Comparison of ENCODE assay signal across 8 cellular contexts in genomic region chrX:49878834-49879655, GRCh38. TPM values are rescaled to one million over a fixed set of nuclear protein-coding genes. Genes with fewer than 3 reads are reported as not detected.
DNase-seq lines count a peak whose midpoint lies in the region; ATAC-seq and TF ChIP-seq lines count a peak whose summit lies in the region.

USP27X (plus strand) TSS chrX:49879484; CDS start chrX:49880308, 824 bp downstream.

- CTCF ChIA-PET in PC-9 (lab: Charles Lee) = no interaction called here
- CTCF ChIA-PET in naive thymus-derived CD4-positive, alpha-beta T cell (lab: Charles Lee) = interaction anchor here (0.9 to 1.3 kb wide), 2 partner anchors 38 to 43 kb away, joined by 3 to 5 read pairs; partner anchors contain the start of gene CLCN5

- TF ChIP-seq EP300 in Ishikawa (IDR thresholded peaks at IDR 0.05; ENCODE audit: borderline replicate concordance) = no peak

- H3K4me3 Mint-ChIP-seq in naive thymus-derived CD4-positive, alpha-beta T cell = peak within 1 kb of the TSS; percentile 81 to 91 (median 86)
- peak within 1 kb of the TSS; percentile 79 for H3K4me3 Mint-ChIP-seq in stimulated activated memory B cell treated with anti-CD40 and anti-IgM and Interleukin-4, amounts not matched to agents 10 μg/mL and 1 μg/mL and 100 μg/mL, for 72 hours

- H4K20me1 ChIP-seq in PC-9 (ENCODE audit: insufficient read depth) = no peaks in the 10 kb centered on the region

- intact Hi-C loops in PC-9 (cut with micrococcal nuclease; ENCODE audit: unreplicated experiment) = loop anchor here (5.0 kb wide), 1 partner anchor 1117 kb away; the partner anchor contains the start of gene GLOD5
- intact Hi-C loops in naive thymus-derived CD4-positive, alpha-beta T cell (cut with micrococcal nuclease) = loop anchor here (1.0 to 5.0 kb wide), 7 partner anchors 43 to 1518 kb away; partner anchors contain the start of genes CLCN5 (in 2 of the 2), CCNB3 (in 1 of the 2), MAGIX (in 1 of the 2) and PPP1R3F (in 1 of the 2)

- H2AFZ ChIP-seq in PC-9 = no peak within 1 kb of the TSS

- peak within 1 kb of the TSS; percentile 51; the same call in 1 of the 2 replicates for H3K4me3 ChIP-seq in PC-9
- peak within 1 kb of the TSS; percentile 60 for H3K4me3 ChIP-seq in naive thymus-derived CD4-positive, alpha-beta T cell (ENCODE audit: low read length)

- DNase-seq in DMS53 (lab: John Stamatoyannopoulos, UW) (peak; percentile 89), PC-9 (peak; percentile 38 to 66), activated T-helper 1 cell treated with Interleukin-2 at 50 U/mL for 16 hours (ENCODE audit: low read depth) (peak; percentile 70), fibroblast of gingiva (ENCODE audit: low read depth) (peak; percentile 81)
- DNase-seq in naive thymus-derived CD4-positive, alpha-beta T cell = peak; percentile 60 to 82 (median 71)

- no peaks in the 10 kb centered on the region for H3K9me2 ChIP-seq in PC-9 (ENCODE audit: insufficient read depth)

- no peaks in the 10 kb centered on the region for H3K27me3 Mint-ChIP-seq in naive thymus-derived CD4-positive, alpha-beta T cell
- H3K27me3 Mint-ChIP-seq in stimulated activated memory B cell treated with anti-CD40 and anti-IgM and Interleukin-4, amounts not matched to agents 10 μg/mL and 1 μg/mL and 100 μg/mL, for 72 hours = no peaks in the 10 kb centered on the region

- POLR2A ChIA-PET in PC-9 (lab: Charles Lee; ENCODE audit: unreplicated experiment) = interaction anchor here (0.6 to 0.7 kb wide), 3 partner anchors 15 to 1340 kb away, joined by 3 to 5 read pairs (median 5); no protein-coding TSS in a partner anchor
- POLR2A ChIA-PET in naive thymus-derived CD4-positive, alpha-beta T cell (lab: Charles Lee) = no interaction called here

- H3K79me2 ChIP-seq in PC-9 (ENCODE audit: low read depth) = no peaks in the 10 kb centered on the region

- no peaks in the 10 kb centered on the region for H3K36me3 ChIP-seq in PC-9 (ENCODE audit: low read depth)
- H3K36me3 ChIP-seq in naive thymus-derived CD4-positive, alpha-beta T cell (ENCODE audit: control insufficient read depth in 2 of 3, insufficient read depth in 3 of 3, low read length in 3 of 3) = no peaks in the 10 kb centered on the region

- H3K9me3 Mint-ChIP-seq in naive thymus-derived CD4-positive, alpha-beta T cell = no peaks in the 10 kb centered on the region
- no peaks in the 10 kb centered on the region for H3K9me3 Mint-ChIP-seq in stimulated activated memory B cell treated with anti-CD40 and anti-IgM and Interleukin-4, amounts not matched to agents 10 μg/mL and 1 μg/mL and 100 μg/mL, for 72 hours

- no peak for TF ChIP-seq RAD21 in Ishikawa (IDR thresholded peaks at IDR 0.05; ENCODE audit: low read depth)

- H3K36me3 Mint-ChIP-seq in naive thymus-derived CD4-positive, alpha-beta T cell = peaks cover 0 to under 1% (median 0%) of the 10 kb centered on the region in 5 donors
- peaks cover 9% of the 10 kb centered on the region for H3K36me3 Mint-ChIP-seq in stimulated activated memory B cell treated with anti-CD40 and anti-IgM and Interleukin-4, amounts not matched to agents 10 μg/mL and 1 μg/mL and 100 μg/mL, for 72 hours

- H3K27ac ChIP-seq in PC-9 = no peak within 1 kb of the TSS
- peak within 1 kb of the TSS; percentile 65 for H3K27ac ChIP-seq in naive thymus-derived CD4-positive, alpha-beta T cell (ENCODE audit: low read depth, low read length)

- peak within 1 kb of the TSS; percentile 63 to 89 (median 74) for H3K27ac Mint-ChIP-seq in naive thymus-derived CD4-positive, alpha-beta T cell
- H3K27ac Mint-ChIP-seq in stimulated activated memory B cell treated with anti-CD40 and anti-IgM and Interleukin-4, amounts not matched to agents 10 μg/mL and 1 μg/mL and 100 μg/mL, for 72 hours = peak within 1 kb of the TSS; percentile 73

- H3K9me3 ChIP-seq in PC-9 (ENCODE audit: insufficient read depth, low read depth) = no peaks in the 10 kb centered on the region
- H3K9me3 ChIP-seq in naive thymus-derived CD4-positive, alpha-beta T cell (ENCODE audit: control insufficient read depth in 2 of 3, low read length in 3 of 3) = no peaks in the 10 kb centered on the region

- H3K4me1 Mint-ChIP-seq in naive thymus-derived CD4-positive, alpha-beta T cell = peaks cover 6 to 47% (median 36%) of the 10 kb centered on the region in 7 donors
- H3K4me1 Mint-ChIP-seq in stimulated activated memory B cell treated with anti-CD40 and anti-IgM and Interleukin-4, amounts not matched to agents 10 μg/mL and 1 μg/mL and 100 μg/mL, for 72 hours = peaks cover 31% of the 10 kb centered on the region

- no TSS peak for BruUV-seq in PC-9 (replicated peaks; lab: Mats Ljungman, UMichigan)

- no peaks in the 10 kb centered on the region for H3F3A ChIP-seq in PC-9 (ENCODE audit: insufficient read depth, low read depth)

- peak; percentile 89 for ATAC-seq in GM21619 (IDR thresholded peaks at IDR 0.05; ENCODE audit: unreplicated experiment)
- peak; percentile 96 for ATAC-seq in naive thymus-derived CD4-positive, alpha-beta T cell
- peak; percentile 94 for ATAC-seq in stimulated activated memory B cell treated with anti-CD40 and anti-IgM and Interleukin-4, amounts not matched to agents 10 μg/mL and 1 μg/mL and 100 μg/mL, for 72 hours

- no peaks in the 10 kb centered on the region for H3K4me1 ChIP-seq in PC-9 (replicated peaks; ENCODE audit: insufficient read depth)
- H3K4me1 ChIP-seq in naive thymus-derived CD4-positive, alpha-beta T cell (ENCODE audit: control insufficient read depth in 2 of 2, insufficient read depth in 2 of 2, low read length in 2 of 2) = peaks cover 10 to 19% of the 10 kb centered on the region in 2 donors

- TF ChIP-seq CTCF in PC-9 (conservative IDR thresholded peaks at IDR 0.05) = peak; percentile 52; the same call in 1 of the 2 replicates

- peak within 1 kb of the TSS; percentile 69 for H3K4me2 ChIP-seq in PC-9

- H3K27me3 ChIP-seq in PC-9 (ENCODE audit: insufficient read depth, low read depth) = no peaks in the 10 kb centered on the region
- no peaks in the 10 kb centered on the region for H3K27me3 ChIP-seq in naive thymus-derived CD4-positive, alpha-beta T cell (ENCODE audit: control insufficient read depth in 2 of 2, insufficient read depth in 2 of 2, low read length in 2 of 2)

TF ChIP-seq in Ishikawa, 13 proteins besides CTCF, POLR2A, EP300 and RAD21:
- no peak for TF ChIP-seq YY1 (IDR thresholded peaks at IDR 0.05; ENCODE audit: low read depth)
- TF ChIP-seq CEBPB (IDR thresholded peaks at IDR 0.05) = no peak
- TF ChIP-seq TAF1 (IDR thresholded peaks at IDR 0.05; ENCODE audit: low read depth) = no peak
- TF ChIP-seq EGR1 (IDR thresholded peaks at IDR 0.05) = peak; percentile 66; the same call in 1 of the 2 replicates
- peak; percentile 67 for TF ChIP-seq USF1 (IDR thresholded peaks at IDR 0.05)
- TF ChIP-seq FOXM1 (IDR thresholded peaks at IDR 0.05; ENCODE audit: borderline replicate concordance, low read depth) = no peak
- no peak for TF ChIP-seq NFIC (IDR thresholded peaks at IDR 0.05)
- TF ChIP-seq TEAD4 (IDR thresholded peaks at IDR 0.05) = no peak
- no peak for TF ChIP-seq TCF12 (IDR thresholded peaks at IDR 0.05; ENCODE audit: low read depth)
- TF ChIP-seq MAX (IDR thresholded peaks at IDR 0.05) = no peak
- TF ChIP-seq REST (IDR thresholded peaks at IDR 0.05; ENCODE audit: low read depth) = no peak
TF ChIP-seq in Ishikawa: peak in this region for 2.

RNA-seq across cellular contexts. Expression of gene USP27X, which starts in this region (rescaled TPM):
- 1.1 and 1.3 TPM in 2 replicates for total RNA-seq in PC-9 (2021)
- total RNA-seq in naive thymus-derived CD4-positive, alpha-beta T cell = 1 to 10 TPM; 1.8 to 9.4 (median 3.8) TPM
- polyA plus RNA-seq in naive thymus-derived CD4-positive, alpha-beta T cell = 1 to 10 TPM in 1 of 2 donors, under 1 TPM in 1; 0.97 to 1.2 TPM
